Comparison of ENCODE assay signal across 8 cellular contexts in genomic region chr5:163437011-163437308, GRCh38. TPM values are rescaled to one million over a fixed set of nuclear protein-coding genes. Genes with fewer than 3 reads are reported as not detected.
DNase-seq lines count a peak whose midpoint lies in the region; TF ChIP-seq lines count a peak whose summit lies in the region.

No MANE protein-coding gene starts in this region.

- peak overlapping the region; percentile 96 for H3K4me3 Mint-ChIP-seq in progenitor cell of endocrine pancreas (ENCODE audit: low read depth)

- H3K27me3 Mint-ChIP-seq in progenitor cell of endocrine pancreas, result no peaks in the 10 kb centered on the region

- H3K9me3 Mint-ChIP-seq in progenitor cell of endocrine pancreas (ENCODE audit: low read depth), result no peaks in the 10 kb centered on the region

- peaks cover 20% of the 10 kb centered on the region for H3K36me3 ChIP-seq in ES-I3 (ENCODE audit: insufficient read depth, low read length)

- peak overlapping the region; percentile 93 for H3K27ac Mint-ChIP-seq in progenitor cell of endocrine pancreas

- TF ChIP-seq CTCF in epithelial cell of proximal tubule (conservative IDR thresholded peaks at IDR 0.05; ENCODE audit: low read depth, low read length), result no peak
- TF ChIP-seq CTCF in progenitor cell of endocrine pancreas (IDR thresholded peaks at IDR 0.05; ENCODE audit: unreplicated experiment), result no peak

- H3K4me3 ChIP-seq in epithelial cell of proximal tubule (ENCODE audit: low read depth, low read length), result peak overlapping the region; percentile 93

- no peak for DNase-seq in epithelial cell of proximal tubule (ENCODE audit: low read depth)
- DNase-seq in progenitor cell of endocrine pancreas (ENCODE audit: low spot score, unreplicated experiment), result no peak
- no peak for DNase-seq in SIG-M5 (lab: John Stamatoyannopoulos, UW)
- no peak for DNase-seq in cerebellar cortex (ENCODE audit: low spot score)
- no peak for DNase-seq in kidney tubule cell (ENCODE audit: low spot score)
- DNase-seq in central memory CD4-positive, alpha-beta T cell, result no peak

- no peaks in the 10 kb centered on the region for H3K9me3 ChIP-seq in ES-I3 (ENCODE audit: control insufficient read depth, insufficient read depth, low read length)

- H3K9ac ChIP-seq in ES-I3 (ENCODE audit: low read depth, low read length), result peak overlapping the region; percentile 56

- peaks cover 8% of the 10 kb centered on the region for H3K36me3 Mint-ChIP-seq in progenitor cell of endocrine pancreas (ENCODE audit: insufficient read depth)

- peaks cover 53% of the 10 kb centered on the region for H3K4me1 Mint-ChIP-seq in progenitor cell of endocrine pancreas (ENCODE audit: low read depth)

- peak; percentile 79; the same call in 1 of the 2 replicates for TF ChIP-seq POLR2A in Raji (IDR thresholded peaks at IDR 0.05; ENCODE audit: insufficient read depth, low read depth, low read length)

- H3K4me1 ChIP-seq in ES-I3 (ENCODE audit: insufficient read depth, low read length), result peaks cover 14% of the 10 kb centered on the region

RNA-seq across cellular contexts. Expression of gene CCNG1, which starts 0.4 kb away (rescaled TPM):
- total RNA-seq in epithelial cell of proximal tubule (139 and 191 TPM in 2 replicates), progenitor cell of endocrine pancreas (250 and 267 TPM in 2 replicates)

RNA-seq across cellular contexts. Expression of gene NUDCD2, which starts 22.9 kb away (rescaled TPM):
- total RNA-seq in epithelial cell of proximal tubule (4.6 and 11.1 TPM in 2 replicates), progenitor cell of endocrine pancreas (33.0 and 39.1 TPM in 2 replicates)

RNA-seq across cellular contexts. Expression of gene HMMR, which starts 23.5 kb away (rescaled TPM):
- 19.5 and 54.4 TPM in 2 replicates for total RNA-seq in epithelial cell of proximal tubule
- 13.3 and 15.0 TPM in 2 replicates for total RNA-seq in progenitor cell of endocrine pancreas
